Comparison of ENCODE assay signal across 19 cellular contexts in the genomic region with DNA sequence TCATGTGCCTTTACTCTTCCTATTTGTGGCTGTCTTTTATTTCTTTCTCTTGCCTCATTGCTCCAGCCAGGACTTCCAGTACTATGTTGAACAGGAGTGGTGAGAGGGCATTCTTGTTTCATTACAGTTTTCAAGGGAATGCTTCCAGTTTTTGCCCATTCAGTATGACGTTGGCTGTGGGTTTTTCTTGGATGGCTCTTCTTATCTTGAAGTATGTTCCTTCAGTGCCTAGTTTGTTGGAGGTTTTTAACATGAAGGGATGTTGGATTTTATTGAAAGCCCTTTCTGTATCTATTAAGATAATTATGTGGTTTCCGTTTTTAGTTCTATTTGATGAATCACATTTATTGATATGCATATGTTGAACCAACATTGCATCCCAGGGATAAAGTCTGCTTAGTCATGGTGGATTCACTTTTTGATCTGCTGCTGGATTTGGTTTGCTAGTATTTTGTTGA.
DNase-seq lines count a peak whose midpoint lies in the region; ATAC-seq, FAIRE-seq and TF ChIP-seq lines count a peak whose summit lies in the region.
"Had no signal": no experiment of that assay in that cellular context is flagged by ENCODE, and none has a peak within 500 bp of the region (broad histone marks: within the 10 kb centered on the region; RNA-seq: fewer than 3 reads in every experiment).

No MANE protein-coding gene starts in this region.

- TF ChIP-seq CTCF in AG09319 (IDR thresholded peaks at IDR 0.05; ENCODE audit: low read depth, low read length) = no peak
- TF ChIP-seq CTCF in K562 (IDR thresholded peaks at IDR 0.05 in 2 of 3, conservative IDR thresholded peaks at IDR 0.05 in 1 of 3; ENCODE audit: insufficient read depth in 2 of 3, low read depth in 1 of 3, low read length in 3 of 3) = no peak

- no peaks in the 10 kb centered on the region for H3K9me3 ChIP-seq in K562 (replicated peaks; ENCODE audit: control insufficient read depth, insufficient read depth, low read depth, low read length)
- H3K9me3 ChIP-seq: esophagus muscularis mucosa, HAP-1, transverse colon had no signal

- no TSS peak for BruUV-seq in K562 (replicated peaks; lab: Mats Ljungman, UMichigan)

- no peak for ATAC-seq in K562
- ATAC-seq in GM21367 (IDR thresholded peaks at IDR 0.05; ENCODE audit: unreplicated experiment) = no peak
- ATAC-seq in GM21515 (IDR thresholded peaks at IDR 0.05; ENCODE audit: unreplicated experiment) = no peak
- ATAC-seq: naive thymus-derived CD4-positive, alpha-beta T cell; Panc1 had no signal

- no peaks in the 10 kb centered on the region for H3K27me3 ChIP-seq in K562 (ENCODE audit: control insufficient read depth in 2 of 2, insufficient read depth in 2 of 2, low read length in 2 of 2)
- H3K27me3 ChIP-seq: cardiac muscle cell, esophagus muscularis mucosa, transverse colon had no signal

- no peak overlapping the region for H3K9ac ChIP-seq in K562 (ENCODE audit: insufficient read depth in 1 of 2, low read depth in 2 of 2, low read length in 2 of 2)

- H3K4me3 ChIP-seq in K562 = no peak overlapping the region
- H3K4me3 ChIP-seq: cardiac muscle cell, esophagus muscularis mucosa, HAP-1, transverse colon had no signal

- H3K4me2 ChIP-seq in K562 (ENCODE audit: insufficient read depth, low read length) = no peak overlapping the region

- CTCF ChIA-PET in K562 (lab: Yijun Ruan, JAX; ENCODE audit: low intra/inter-chr PET ratio) = no interaction called here

- no peaks in the 10 kb centered on the region for H3K36me3 ChIP-seq in K562 (ENCODE audit: control insufficient read depth, insufficient read depth, low read length)
- H3K36me3 ChIP-seq: cardiac muscle cell, HAP-1 had no signal

- in situ Hi-C loops in K562 (cut with MboI) (no loop called here), G401 (cut with HindIII; ENCODE audit: low sequenced_read_pairs) (no loop called here)

- no peaks in the 10 kb centered on the region for H3K79me2 ChIP-seq in K562 (ENCODE audit: control insufficient read depth, insufficient read depth, low read length)

- peaks cover 0 to 4% of the 10 kb centered on the region in 2 experiments; a peak in 2 of 5 replicates for H3K4me1 ChIP-seq in K562 (replicated peaks in 1 of 2; ENCODE audit: control insufficient read depth in 2 of 2, insufficient read depth in 2 of 2, low read length in 2 of 2)
- H3K4me1 ChIP-seq: transverse colon had no signal

- no peaks in the 10 kb centered on the region for H4K20me1 ChIP-seq in K562 (replicated peaks; ENCODE audit: control insufficient read depth, insufficient read depth, low read length)

- TF ChIP-seq EP300 in K562 (IDR thresholded peaks at IDR 0.05; ENCODE audit: low read length) = no peak

- FAIRE-seq in K562 (lab: Jason Lieb, UNC) = no peak
- FAIRE-seq: small intestine had no signal

- WGBS in K562 (ENCODE audit: insufficient coverage, low coverage, missing lambda C conversion rate) = 26% methylated on average over 2 of the region's 2 CpGs

- no peak for TF ChIP-seq POLR2A in K562 (conservative IDR thresholded peaks at IDR 0.05)

- H2AFZ ChIP-seq in K562 (ENCODE audit: low read depth, low read length) = no peak overlapping the region

- H3K9me1 ChIP-seq in K562 (ENCODE audit: control insufficient read depth, insufficient read depth, low read length) = no peaks in the 10 kb centered on the region

- TF ChIP-seq RAD21 in K562 (CRISPR knock-in tag; conservative IDR thresholded peaks at IDR 0.05 in 1 of 2, IDR thresholded peaks at IDR 0.05 in 1 of 2) = no peak

- intact Hi-C loops in K562 (cut with micrococcal nuclease) = no loop called here

- no peak overlapping the region for H3K27ac ChIP-seq in K562 (ENCODE audit: extremely low read depth, low read depth, low read length)
- H3K27ac ChIP-seq: cardiac muscle cell, esophagus muscularis mucosa, transverse colon had no signal

- POLR2A ChIA-PET in K562 (lab: Yijun Ruan, JAX) = interaction anchor here (0.6 to 1.3 kb wide), 3 partner anchors 13 to 217 kb away, joined by 3 read pairs; no protein-coding TSS in a partner anchor

- DNase-seq in AG09319 (ENCODE audit: extremely low read depth, low read depth) (peak; percentile 22), HT1080 (ENCODE audit: low read depth) (peak; percentile 88), K562 (ENCODE audit: extremely low read depth in 1 of 4, low spot score in 3 of 4) (no peak), myocyte (ENCODE audit: low read depth) (peak; percentile 48), G401 (ENCODE audit: low spot score) (no peak)
- DNase-seq in activated naive CD4-positive, alpha-beta T cell treated with anti-CD3 and anti-CD28 coated beads, Interleukin-2, amount 50 U/mL, for 16 hours = no peak
- DNase-seq: activated T-cell treated with anti-CD3 and anti-CD28 coated beads for 4 hours; CD4-positive, alpha-beta memory T cell; islet precursor cell; naive thymus-derived CD4-positive, alpha-beta T cell; NCI-H2029; small intestine; transverse colon had no signal

TF ChIP-seq in K562, 482 proteins besides CTCF, POLR2A, EP300 and RAD21 (continues in another document):
- TF ChIP-seq MAFG (tag; conservative IDR thresholded peaks at IDR 0.05) = peak; percentile 62
- TF ChIP-seq, protein P1, sequence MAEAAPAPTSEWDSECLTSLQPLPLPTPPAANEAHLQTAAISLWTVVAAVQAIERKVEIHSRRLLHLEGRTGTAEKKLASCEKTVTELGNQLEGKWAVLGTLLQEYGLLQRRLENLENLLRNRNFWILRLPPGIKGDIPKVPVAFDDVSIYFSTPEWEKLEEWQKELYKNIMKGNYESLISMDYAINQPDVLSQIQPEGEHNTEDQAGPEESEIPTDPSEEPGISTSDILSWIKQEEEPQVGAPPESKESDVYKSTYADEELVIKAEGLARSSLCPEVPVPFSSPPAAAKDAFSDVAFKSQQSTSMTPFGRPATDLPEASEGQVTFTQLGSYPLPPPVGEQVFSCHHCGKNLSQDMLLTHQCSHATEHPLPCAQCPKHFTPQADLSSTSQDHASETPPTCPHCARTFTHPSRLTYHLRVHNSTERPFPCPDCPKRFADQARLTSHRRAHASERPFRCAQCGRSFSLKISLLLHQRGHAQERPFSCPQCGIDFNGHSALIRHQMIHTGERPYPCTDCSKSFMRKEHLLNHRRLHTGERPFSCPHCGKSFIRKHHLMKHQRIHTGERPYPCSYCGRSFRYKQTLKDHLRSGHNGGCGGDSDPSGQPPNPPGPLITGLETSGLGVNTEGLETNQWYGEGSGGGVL (CRISPR knock-in tag; IDR thresholded peaks at IDR 0.05) = no peak
- no peak for TF ChIP-seq SRSF7 (optimal IDR thresholded peaks at IDR 0.05; ENCODE audit: low read depth, low read length)
- peak; percentile 50; the same call in 1 of the 2 replicates for TF ChIP-seq C11orf30 (IDR thresholded peaks at IDR 0.05; ENCODE audit: low read depth)
- TF ChIP-seq, protein P2, sequence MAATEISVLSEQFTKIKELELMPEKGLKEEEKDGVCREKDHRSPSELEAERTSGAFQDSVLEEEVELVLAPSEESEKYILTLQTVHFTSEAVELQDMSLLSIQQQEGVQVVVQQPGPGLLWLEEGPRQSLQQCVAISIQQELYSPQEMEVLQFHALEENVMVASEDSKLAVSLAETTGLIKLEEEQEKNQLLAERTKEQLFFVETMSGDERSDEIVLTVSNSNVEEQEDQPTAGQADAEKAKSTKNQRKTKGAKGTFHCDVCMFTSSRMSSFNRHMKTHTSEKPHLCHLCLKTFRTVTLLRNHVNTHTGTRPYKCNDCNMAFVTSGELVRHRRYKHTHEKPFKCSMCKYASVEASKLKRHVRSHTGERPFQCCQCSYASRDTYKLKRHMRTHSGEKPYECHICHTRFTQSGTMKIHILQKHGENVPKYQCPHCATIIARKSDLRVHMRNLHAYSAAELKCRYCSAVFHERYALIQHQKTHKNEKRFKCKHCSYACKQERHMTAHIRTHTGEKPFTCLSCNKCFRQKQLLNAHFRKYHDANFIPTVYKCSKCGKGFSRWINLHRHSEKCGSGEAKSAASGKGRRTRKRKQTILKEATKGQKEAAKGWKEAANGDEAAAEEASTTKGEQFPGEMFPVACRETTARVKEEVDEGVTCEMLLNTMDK (IDR thresholded peaks at IDR 0.05; ENCODE audit: borderline replicate concordance, insufficient read depth, low read depth, low read length, poor library complexity, severe bottlenecking) = no peak
- TF ChIP-seq HDAC6 (IDR thresholded peaks at IDR 0.05; ENCODE audit: low read depth, low read length) = no peak
- TF ChIP-seq EWSR1 (IDR thresholded peaks at IDR 0.05; ENCODE audit: borderline replicate concordance, low read depth, partially characterized antibody) = no peak
- no peak for TF ChIP-seq ZNF175 (CRISPR knock-in tag; IDR thresholded peaks at IDR 0.05; ENCODE audit: low read depth)
- TF ChIP-seq NFE2L1 (tag; IDR thresholded peaks at IDR 0.05; ENCODE audit: borderline replicate concordance, low read depth) = 0 out of 2 replicates have a peak, but pooled peaks have one; percentile 29
- TF ChIP-seq SMARCC2 (IDR thresholded peaks at IDR 0.05; ENCODE audit: low read depth) = no peak
- TF ChIP-seq GATAD2B (IDR thresholded peaks at IDR 0.05; ENCODE audit: borderline replicate concordance) = no peak
- no peak for TF ChIP-seq CHCHD3 (CRISPR knock-in tag; IDR thresholded peaks at IDR 0.05)
- TF ChIP-seq ZNF778 (CRISPR knock-in tag; IDR thresholded peaks at IDR 0.05) = no peak
- peak; percentile 59 for TF ChIP-seq ZNF316 (IDR thresholded peaks at IDR 0.05)
- TF ChIP-seq HNRNPH1 (optimal IDR thresholded peaks at IDR 0.05; ENCODE audit: low read depth, low read length) = no peak
- TF ChIP-seq, protein P3, sequence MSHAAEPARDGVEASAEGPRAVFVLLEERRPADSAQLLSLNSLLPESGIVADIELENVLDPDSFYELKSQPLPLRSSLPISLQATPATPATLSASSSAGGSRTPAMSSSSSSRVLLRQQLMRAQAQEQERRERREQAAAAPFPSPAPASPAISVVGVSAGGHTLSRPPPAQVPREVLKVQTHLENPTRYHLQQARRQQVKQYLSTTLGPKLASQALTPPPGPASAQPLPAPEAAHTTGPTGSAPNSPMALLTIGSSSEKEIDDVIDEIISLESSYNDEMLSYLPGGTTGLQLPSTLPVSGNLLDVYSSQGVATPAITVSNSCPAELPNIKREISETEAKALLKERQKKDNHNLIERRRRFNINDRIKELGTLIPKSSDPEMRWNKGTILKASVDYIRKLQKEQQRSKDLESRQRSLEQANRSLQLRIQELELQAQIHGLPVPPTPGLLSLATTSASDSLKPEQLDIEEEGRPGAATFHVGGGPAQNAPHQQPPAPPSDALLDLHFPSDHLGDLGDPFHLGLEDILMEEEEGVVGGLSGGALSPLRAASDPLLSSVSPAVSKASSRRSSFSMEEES (CRISPR knock-in tag; IDR thresholded peaks at IDR 0.05) = no peak
- TF ChIP-seq TSC22D4 (tag; IDR thresholded peaks at IDR 0.05) = no peak
- TF ChIP-seq TARDBP (IDR thresholded peaks at IDR 0.05) = no peak
- no peak for TF ChIP-seq WHSC1 (IDR thresholded peaks at IDR 0.05; ENCODE audit: low read length)
- TF ChIP-seq NFE2 (IDR thresholded peaks at IDR 0.05; ENCODE audit: low read depth) = peak; percentile 60; the same call in 1 of the 2 replicates

Comparison
In these comparisons a context has a peak if more than half of its experiments do, and no peak if none do; other contexts are left out.
1. DNase-seq: peak in AG09319 (single experiment), HT1080 (single experiment) and myocyte (single experiment); none in K562 (0 of 4), activated naive CD4-positive, alpha-beta T cell treated with anti-CD3 and anti-CD28 coated beads, Interleukin-2, amount 50 U/mL, for 16 hours (single experiment) and G401 (single experiment).